Comparison of ENCODE assay signal across 9 cellular contexts in the genomic region with DNA sequence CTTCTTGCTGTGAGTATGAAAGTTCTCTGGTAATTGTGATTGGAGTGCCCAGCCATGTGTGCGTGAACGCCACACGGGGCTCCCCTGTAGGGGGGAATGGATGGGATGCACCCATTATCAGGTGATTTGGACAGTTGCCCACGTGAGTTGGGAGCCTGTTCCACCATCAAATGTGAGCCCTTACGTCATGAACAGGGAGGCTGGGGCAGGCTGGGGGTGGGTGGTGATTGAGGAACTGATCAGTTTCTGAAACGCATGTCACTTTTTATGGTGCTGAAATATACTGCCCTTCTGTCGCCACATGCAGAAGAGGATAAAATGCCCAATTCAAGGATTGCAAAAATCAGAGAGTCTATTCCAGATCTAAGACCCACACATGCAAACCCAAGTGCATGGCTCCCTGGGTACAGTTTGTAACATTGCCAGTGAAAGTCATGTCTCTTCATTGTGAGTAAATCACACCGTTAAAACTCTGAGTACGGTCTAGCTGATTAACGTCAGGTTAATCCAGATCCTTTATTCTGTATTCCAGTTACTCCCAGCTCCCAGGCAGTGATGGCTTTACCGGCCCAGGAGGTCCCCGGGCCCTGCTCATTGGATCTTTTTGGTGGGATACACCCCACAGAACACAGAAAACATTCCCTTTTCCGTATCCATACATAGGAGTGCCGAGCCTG.
DNase-seq lines count a peak whose midpoint lies in the region; ATAC-seq lines count a peak whose summit lies in the region.
"Had no signal": no experiment of that assay in that cellular context is flagged by ENCODE, and none has a peak within 500 bp of the region (broad histone marks: within the 10 kb centered on the region; RNA-seq: fewer than 3 reads in every experiment).

No MANE protein-coding gene starts in this region.

- no peaks in the 10 kb centered on the region for H3K36me3 Mint-ChIP-seq in memory B cell

- H3K9me3 Mint-ChIP-seq in memory B cell: no peaks in the 10 kb centered on the region

- peaks cover 25% of the 10 kb centered on the region for H3K4me1 Mint-ChIP-seq in memory B cell

- DNase-seq in memory B cell (ENCODE audit: low spot score in 2 of 2) (peak; percentile 38 to 64), NCI-H1105 treated with DMSO at 0.1 percent for 48 hours (lab: John Stamatoyannopoulos, UW) (no peak), NCI-H748 treated with DMSO at 0.1 percent for 48 hours (lab: John Stamatoyannopoulos, UW) (no peak), OCI-M2 (lab: John Stamatoyannopoulos, UW; ENCODE audit: unreplicated experiment) (no peak)
- no peak for DNase-seq in stimulated activated CD4-positive, alpha-beta T cell treated with anti-CD3 and anti-CD28 coated beads, Interleukin-4, amount 100 ng/mL, for 4 hours

- H3K27me3 Mint-ChIP-seq in memory B cell: peaks cover 5% of the 10 kb centered on the region
- H3K27me3 Mint-ChIP-seq: brain had no signal

- H3K27ac Mint-ChIP-seq in memory B cell: peak overlapping the region; percentile 90

- ATAC-seq in GM18520 (IDR thresholded peaks at IDR 0.05; ENCODE audit: unreplicated experiment) (peak; percentile 24), GM21619 (IDR thresholded peaks at IDR 0.05; ENCODE audit: unreplicated experiment) (peak; percentile 24), HG03571 (IDR thresholded peaks at IDR 0.05; ENCODE audit: unreplicated experiment) (peak; percentile 19), memory B cell (ENCODE audit: low read depth) (peak; percentile 64)

- peak overlapping the region; percentile 76 for H3K4me3 Mint-ChIP-seq in memory B cell
- H3K4me3 Mint-ChIP-seq: brain had no signal

Comparison
In these comparisons a context has a peak if more than half of its experiments do, and no peak if none do; other contexts are left out.
1. DNase-seq: peak in memory B cell (2 of 2); none in NCI-H1105 treated with DMSO at 0.1 percent for 48 hours (single experiment), stimulated activated CD4-positive, alpha-beta T cell treated with anti-CD3 and anti-CD28 coated beads, Interleukin-4, amount 100 ng/mL, for 4 hours (0 of 2), NCI-H748 treated with DMSO at 0.1 percent for 48 hours (single experiment) and OCI-M2 (single experiment).
2. Peak in every context shown above with its lines, with median percentiles within 50 percentile points of each other: ATAC-seq.